Comparison of ENCODE assay signal across 19 cellular contexts in genomic region chr11:111834432-111835163, GRCh38. TPM values are rescaled to one million over a fixed set of nuclear protein-coding genes. Genes with fewer than 3 reads are reported as not detected.
A peak's percentile ranks its signal among the peaks of the same experiment; 100 is the strongest.
DNase-seq lines count a peak whose midpoint lies in the region; ATAC-seq and TF ChIP-seq lines count a peak whose summit lies in the region.
"Had no signal": no experiment of that assay in that cellular context is flagged by ENCODE, and none has a peak within 500 bp of the region (broad histone marks: within the 10 kb centered on the region; RNA-seq: fewer than 3 reads in every experiment).

No MANE protein-coding gene starts in this region.

- peaks cover 6% of the 10 kb centered on the region for H3K36me3 Mint-ChIP-seq in T-helper 17 cell (ENCODE audit: low read depth)

- POLR2A ChIA-PET in SK-N-SH (lab: Yijun Ruan, JAX): interaction anchor here (1.1 kb wide), 1 partner anchor 12 kb away, joined by 3 read pairs; no protein-coding TSS in a partner anchor
- POLR2A ChIA-PET in A673 (lab: Charles Lee; ENCODE audit: low non-redundant PET): no interaction called here

- H2AFZ ChIP-seq in SK-N-SH (ENCODE audit: low read depth): no peak overlapping the region
- H2AFZ ChIP-seq in mesenchymal stem cell (ENCODE audit: low read depth, low read length): no peak overlapping the region
- H2AFZ ChIP-seq: PC-9 had no signal

- intact Hi-C loops in A673 (cut with micrococcal nuclease; ENCODE audit: unreplicated experiment): loop anchor here (5.0 kb wide), 1 partner anchor 42 kb away; no protein-coding TSS in a partner anchor

- TF ChIP-seq EP300 in SK-N-SH (IDR thresholded peaks at IDR 0.05; ENCODE audit: borderline replicate concordance in 1 of 2, low read depth in 1 of 2, low read length in 1 of 2): peak in 1 of 2 experiments; percentile 17; a peak in 1 of 4 replicates

- no peak overlapping the region for H3K14ac ChIP-seq in mesenchymal stem cell (ENCODE audit: low read length in 2 of 2)

- no peak overlapping the region for H2BK120ac ChIP-seq in mesenchymal stem cell (ENCODE audit: low read depth, low read length)

- H4K8ac ChIP-seq in mesenchymal stem cell (ENCODE audit: low read length): no peak overlapping the region

- H3K4me3 ChIP-seq in SK-N-SH (ENCODE audit: low read depth in 2 of 2, low read length in 1 of 2) (no peak overlapping the region), mesenchymal stem cell (ENCODE audit: insufficient read depth in 1 of 2, low read depth in 1 of 2, low read length in 2 of 2) (no peak overlapping the region), subcutaneous abdominal adipose tissue (ENCODE audit: low read depth in 1 of 5, low read length in 5 of 5) (peak overlapping the region in 1 of 5 donors; percentile 12), A673 (ENCODE audit: low read depth, low read length, poor library complexity, severe bottlenecking) (no peak overlapping the region)
- H3K4me3 ChIP-seq: K562, PC-9 had no signal

- no peaks in the 10 kb centered on the region for H3K9me2 ChIP-seq in SK-N-SH

- H3K4me2 ChIP-seq in SK-N-SH: no peak overlapping the region
- H3K4me2 ChIP-seq in mesenchymal stem cell (ENCODE audit: low read length, poor library complexity, severe bottlenecking): no peak overlapping the region
- H3K4me2 ChIP-seq: PC-9 had no signal

- H3K4me3 Mint-ChIP-seq in T-helper 17 cell: no peak overlapping the region
- H3K4me3 Mint-ChIP-seq: CD4-positive, CD25-positive, alpha-beta regulatory T cell had no signal

- H3K9me3 ChIP-seq in SK-N-SH (no peaks in the 10 kb centered on the region), T-helper 17 cell (ENCODE audit: control insufficient read depth, low read length, poor library complexity, severe bottlenecking) (no peaks in the 10 kb centered on the region), mesenchymal stem cell (ENCODE audit: control insufficient read depth, low read length) (no peaks in the 10 kb centered on the region), subcutaneous abdominal adipose tissue (ENCODE audit: control insufficient read depth in 5 of 5, low read length in 5 of 5) (no peaks in the 10 kb centered on the region), A673 (ENCODE audit: low read depth, low read length, poor library complexity, severe bottlenecking) (no peaks in the 10 kb centered on the region)
- H3K9me3 ChIP-seq: BE2C, Caco-2 had no signal

- no peaks in the 10 kb centered on the region for H3K27me3 ChIP-seq in SK-N-SH (ENCODE audit: insufficient read depth)
- no peaks in the 10 kb centered on the region for H3K27me3 ChIP-seq in mesenchymal stem cell (ENCODE audit: control insufficient read depth in 1 of 2, insufficient read depth in 1 of 2, low read length in 2 of 2)
- H3K27me3 ChIP-seq in subcutaneous abdominal adipose tissue (ENCODE audit: control insufficient read depth in 5 of 5, insufficient read depth in 4 of 5, low read length in 5 of 5): no peaks in the 10 kb centered on the region
- no peaks in the 10 kb centered on the region for H3K27me3 ChIP-seq in A673 (replicated peaks; ENCODE audit: insufficient read depth, low read depth, low read length, poor library complexity)
- H3K27me3 ChIP-seq: BE2C had no signal

- H3K4me1 Mint-ChIP-seq in T-helper 17 cell: peaks cover 2% of the 10 kb centered on the region

- DNase-seq in SK-N-SH (no peak), T-helper 17 cell (no peak), mesenchymal stem cell (no peak), amygdala (lab: John Stamatoyannopoulos, UW) (no peak), A673 (ENCODE audit: low spot score) (no peak)
- DNase-seq: 8988T; BE2C; Caco-2; CD4-positive, CD25-positive, alpha-beta regulatory T cell; DMS153; NCI-H1105; NCI-H2081; NCI-H510A treated with DMSO at 0.1 percent for 48 hours; NCI-H82; PC-9 had no signal

- H3F3A ChIP-seq in SK-N-SH (replicated peaks; ENCODE audit: insufficient read depth): peaks cover 10% of the 10 kb centered on the region

- H3K36me3 ChIP-seq in SK-N-SH (replicated peaks in 1 of 2; ENCODE audit: control insufficient read depth in 1 of 2, insufficient read depth in 2 of 2, low read length in 1 of 2) (peaks cover 24 to 44% of the 10 kb centered on the region in 2 experiments), mesenchymal stem cell (ENCODE audit: control insufficient read depth in 1 of 2, insufficient read depth in 2 of 2, low read depth in 1 of 2, low read length in 2 of 2) (peaks cover 5 to 22% of the 10 kb centered on the region in 2 experiments), subcutaneous abdominal adipose tissue (ENCODE audit: control insufficient read depth in 5 of 5, insufficient read depth in 5 of 5, low read length in 5 of 5) (peaks cover 9 to 33% (median 14%) of the 10 kb centered on the region in 5 donors), A673 (ENCODE audit: insufficient read depth, low read length, poor library complexity, severe bottlenecking) (peaks cover 14% of the 10 kb centered on the region)

- no peak overlapping the region for H3K18ac ChIP-seq in mesenchymal stem cell (ENCODE audit: low read depth in 1 of 2, low read length in 2 of 2)

- H3K27ac ChIP-seq in SK-N-SH (ENCODE audit: low read depth in 2 of 2, low read length in 1 of 2) (no peak overlapping the region; a peak in 1 of 4 replicates), mesenchymal stem cell (ENCODE audit: low read length, poor library complexity, severe bottlenecking) (no peak overlapping the region), subcutaneous abdominal adipose tissue (ENCODE audit: low read depth, low read length) (peak overlapping the region; percentile 98), A673 (ENCODE audit: low read depth, low read length, poor library complexity, severe bottlenecking) (no peak overlapping the region)
- H3K27ac ChIP-seq: PC-9 had no signal

- no peak for TF ChIP-seq RAD21 in SK-N-SH (IDR thresholded peaks at IDR 0.05; ENCODE audit: low read length)

- TF ChIP-seq CTCF in SK-N-SH (IDR thresholded peaks at IDR 0.05) (no peak), A673 (conservative IDR thresholded peaks at IDR 0.05; ENCODE audit: low read depth, low read length) (no peak)

- peaks cover 8% of the 10 kb centered on the region for H3K79me1 ChIP-seq in mesenchymal stem cell (replicated peaks; ENCODE audit: low read length, poor library complexity, severe bottlenecking)

- H3K27me3 Mint-ChIP-seq in T-helper 17 cell: no peaks in the 10 kb centered on the region
- H3K27me3 Mint-ChIP-seq: CD4-positive, CD25-positive, alpha-beta regulatory T cell had no signal

- H3K4me1 ChIP-seq in SK-N-SH (ENCODE audit: control insufficient read depth in 1 of 2, insufficient read depth in 2 of 2, low read depth in 1 of 2, low read length in 1 of 2) (peaks cover 6 to 8% of the 10 kb centered on the region in 2 experiments; a peak in 3 of 4 replicates), mesenchymal stem cell (ENCODE audit: control insufficient read depth, insufficient read depth, low read depth, low read length) (peaks cover 3% of the 10 kb centered on the region), subcutaneous abdominal adipose tissue (ENCODE audit: control insufficient read depth in 5 of 5, insufficient read depth in 5 of 5, low read length in 5 of 5) (peaks cover 0 to 62% (median 44%) of the 10 kb centered on the region in 5 donors), A673 (ENCODE audit: insufficient read depth, low read length, poor library complexity, severe bottlenecking) (peaks cover 14% of the 10 kb centered on the region)

- H3K9ac ChIP-seq in SK-N-SH (no peak overlapping the region), mesenchymal stem cell (ENCODE audit: low read length) (peak overlapping the region; percentile 16), subcutaneous abdominal adipose tissue (ENCODE audit: low read length in 5 of 5) (peak overlapping the region in 2 of 5 donors; percentile 56 to 78)

- H3K23ac ChIP-seq in mesenchymal stem cell (ENCODE audit: low read length in 2 of 2): no peak overlapping the region

- CTCF ChIA-PET in SK-N-SH (lab: Yijun Ruan, JAX): interaction anchor here (0.8 to 5.5 kb wide), 13 partner anchors 10 to 379 kb away, joined by 3 to 52 read pairs (median 5); no protein-coding TSS in a partner anchor
- CTCF ChIA-PET in A673 (lab: Charles Lee): interaction anchor here (0.6 to 1.4 kb wide), 3 partner anchors 12 to 65 kb away, joined by 3 to 4 read pairs (median 3); no protein-coding TSS in a partner anchor

- ATAC-seq in SK-N-SH treated with all-trans-retinoic acid at 6 μM for 48 hours (peak; percentile 55), T-helper 17 cell (no peak), GM18517 (IDR thresholded peaks at IDR 0.05; ENCODE audit: unreplicated experiment) (no peak)
- ATAC-seq: K562 had no signal

- H4K20me1 ChIP-seq in SK-N-SH (ENCODE audit: insufficient read depth): no peaks in the 10 kb centered on the region

- H2BK15ac ChIP-seq in mesenchymal stem cell (ENCODE audit: low read depth, poor library complexity, severe bottlenecking): no peak overlapping the region

- H2AK5ac ChIP-seq in mesenchymal stem cell (ENCODE audit: low read length, severe bottlenecking): no peak overlapping the region

- no peak overlapping the region for H2BK12ac ChIP-seq in mesenchymal stem cell (ENCODE audit: low read length in 2 of 2)

- H2BK5ac ChIP-seq in mesenchymal stem cell (ENCODE audit: low read depth, low read length, poor library complexity, severe bottlenecking): no peak overlapping the region

- 78% methylated on average over 3 of the region's 3 CpGs for WGBS in SK-N-SH (ENCODE audit: low lambda C conversion rate)
- whole genome bisulfite sequencing in mesenchymal stem cell: 98% methylated on average over 3 of the region's 3 CpGs

- H3K79me2 ChIP-seq in SK-N-SH (ENCODE audit: insufficient read depth): no peaks in the 10 kb centered on the region

- no peak overlapping the region for H3K4ac ChIP-seq in mesenchymal stem cell (ENCODE audit: low read depth in 1 of 2, low read length in 2 of 2)

- no peak overlapping the region for H4K91ac ChIP-seq in mesenchymal stem cell (ENCODE audit: low read length)

- peak overlapping the region; percentile 14 for H3K27ac Mint-ChIP-seq in T-helper 17 cell
- H3K27ac Mint-ChIP-seq: CD4-positive, CD25-positive, alpha-beta regulatory T cell had no signal

- BruUV-seq in A673 (replicated peaks; lab: Mats Ljungman, UMichigan): no TSS peak

RNA-seq across cellular contexts. Expression of gene ALG9, which starts 36.8 kb away (rescaled TPM):
- polyA plus RNA-seq in SK-N-SH (2012; rRNA removed): 17.9 and 23.4 TPM in 2 replicates
- 15.5 and 15.8 TPM in 2 replicates for polyA plus RNA-seq in SK-N-SH (2012; cell fraction: cytosol; rRNA removed)
- polyA plus RNA-seq in SK-N-SH (2012; cell fraction: nucleus; rRNA removed): 30.7 and 49.3 TPM in 2 replicates
- total RNA-seq in T-helper 17 cell: 10 to 100 TPM; 22.7 to 33.9 TPM
- 42.4 TPM for polyA plus RNA-seq in mesenchymal stem cell (2013, experiment 1 of 2)
- polyA plus RNA-seq in mesenchymal stem cell (2013, experiment 2 of 2): 43.8 TPM
- total RNA-seq in A673 (2021): 56.8 and 61.0 TPM in 2 replicates

RNA-seq across cellular contexts. Expression of gene FDXACB1, which starts 44.4 kb away (rescaled TPM):
- polyA plus RNA-seq in SK-N-SH (2012; rRNA removed): 2.8 and 3.2 TPM in 2 replicates
- 2.7 and 3.0 TPM in 2 replicates for polyA plus RNA-seq in SK-N-SH (2012; cell fraction: cytosol; rRNA removed)
- 3.4 and 5.7 TPM in 2 replicates for polyA plus RNA-seq in SK-N-SH (2012; cell fraction: nucleus; rRNA removed)
- 1 to 10 TPM; 2.5 to 3.1 TPM for total RNA-seq in T-helper 17 cell
- 1.0 TPM for polyA plus RNA-seq in mesenchymal stem cell (2013, experiment 1 of 2)
- polyA plus RNA-seq in mesenchymal stem cell (2013, experiment 2 of 2): 0.95 TPM
- 5.4 TPM in 2 replicates for total RNA-seq in A673 (2021)

RNA-seq across cellular contexts. Expression of gene CFAP68, which starts 44.7 kb away (rescaled TPM):
- 36.7 and 61.2 TPM in 2 replicates for polyA plus RNA-seq in SK-N-SH (2012; rRNA removed)
- polyA plus RNA-seq in SK-N-SH (2012; cell fraction: cytosol; rRNA removed): 46.8 and 79.7 TPM in 2 replicates
- polyA plus RNA-seq in SK-N-SH (2012; cell fraction: nucleus; rRNA removed): 18.1 and 22.1 TPM in 2 replicates
- total RNA-seq in T-helper 17 cell: 10 to 100 TPM; 19.0 to 23.8 TPM
- polyA plus RNA-seq in mesenchymal stem cell (2013, experiment 1 of 2): 14.6 TPM
- polyA plus RNA-seq in mesenchymal stem cell (2013, experiment 2 of 2): 13.8 TPM
- total RNA-seq in A673 (2021): 16.5 and 16.9 TPM in 2 replicates
